In the genomic region with DNA sequence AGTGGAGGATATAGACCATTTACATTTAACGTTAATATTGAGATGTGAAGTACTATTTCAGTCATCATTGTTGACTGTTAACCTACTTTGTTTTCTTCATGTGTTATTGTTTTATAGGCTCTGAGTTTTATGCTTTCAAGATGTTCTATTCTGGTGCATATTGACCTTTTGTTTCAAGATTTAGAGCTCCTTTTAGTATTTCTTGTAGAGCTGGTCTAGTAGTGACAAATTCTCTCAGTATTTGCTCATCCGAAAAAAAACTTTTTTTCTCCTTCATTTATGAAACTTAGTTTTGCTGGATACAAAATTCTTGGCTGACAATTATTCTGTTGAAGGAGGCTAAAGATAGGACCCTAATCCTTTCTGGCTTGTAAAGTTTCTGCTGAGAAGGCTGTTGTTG, we compare ENCODE assay signal across 23 cellular contexts.
DNase-seq lines count a peak whose midpoint lies in the region; ATAC-seq, FAIRE-seq and TF ChIP-seq lines count a peak whose summit lies in the region.
"Had no signal": no experiment of that assay in that cellular context is flagged by ENCODE, and none has a peak within 500 bp of the region (broad histone marks: within the 10 kb centered on the region; RNA-seq: fewer than 3 reads in every experiment).

No MANE protein-coding gene starts in this region.

- TF ChIP-seq CTCF in OCI-LY7 (conservative IDR thresholded peaks at IDR 0.05; ENCODE audit: low read length) (no peak), K562 (IDR thresholded peaks at IDR 0.05 in 2 of 3, conservative IDR thresholded peaks at IDR 0.05 in 1 of 3; ENCODE audit: insufficient read depth in 2 of 3, low read depth in 1 of 3, low read length in 3 of 3) (no peak)

- DNase-seq in DMS53 (lab: John Stamatoyannopoulos, UW) (peak; percentile 1), DMS53 treated with DMSO at 0.1 percent for 48 hours (lab: John Stamatoyannopoulos, UW; ENCODE audit: unreplicated experiment) (no peak), OCI-LY7 (ENCODE audit: low spot score) (peak; percentile 9), K562 (ENCODE audit: extremely low read depth in 1 of 4, low spot score in 3 of 4) (no peak), HUDEP-2 (lab: John Stamatoyannopoulos, UW; ENCODE audit: unreplicated experiment in 76 of 76) (no peak), HK-2 (ENCODE audit: unreplicated experiment) (no peak), NCI-H2196 treated with DMSO at 0.1 percent for 48 hours (lab: John Stamatoyannopoulos, UW; ENCODE audit: unreplicated experiment) (no peak)
- DNase-seq: AML-193; Caco-2; CD4-positive, alpha-beta T cell; DMS79 treated with DMSO at 0.1 percent for 48 hours; GF-D8; GM23248; H7; IMR-90; Karpas-422; KBM-7 had no signal

- H3K36me3 ChIP-seq in OCI-LY7 (ENCODE audit: insufficient read depth, low read length) (peaks cover 33% of the 10 kb centered on the region), K562 (ENCODE audit: control insufficient read depth, insufficient read depth, low read length) (no peaks in the 10 kb centered on the region)

- H3K27ac ChIP-seq in OCI-LY7 (ENCODE audit: low read depth, low read length, poor library complexity, severe bottlenecking) (no peak overlapping the region), K562 (ENCODE audit: extremely low read depth, low read depth, low read length) (no peak overlapping the region)
- H3K27ac ChIP-seq: 22Rv1, A549, C4-2B, GM23248 had no signal

- TF ChIP-seq EP300 in K562 (IDR thresholded peaks at IDR 0.05; ENCODE audit: low read length), result no peak

- H3K79me2 ChIP-seq in OCI-LY7 (ENCODE audit: insufficient read depth, low read depth, low read length) (peaks cover 4% of the 10 kb centered on the region; the same call in 1 of the 2 replicates), K562 (ENCODE audit: control insufficient read depth, insufficient read depth, low read length) (no peaks in the 10 kb centered on the region)

- no peak for FAIRE-seq in K562 (lab: Jason Lieb, UNC)
- FAIRE-seq: A549, D721Med, GM12891, GM19239 had no signal

- in situ Hi-C loops in K562 (cut with MboI), result no loop called here

- no peak for ATAC-seq in K562
- ATAC-seq: A549 had no signal

- 85% methylated on average over 2 of the region's 2 CpGs for WGBS in K562 (ENCODE audit: insufficient coverage, low coverage, missing lambda C conversion rate)

- intact Hi-C loops in OCI-LY7 (cut with micrococcal nuclease; ENCODE audit: unreplicated experiment) (no loop called here), K562 (cut with micrococcal nuclease) (no loop called here)

- CTCF ChIA-PET in OCI-LY7 (lab: Charles Lee; ENCODE audit: unreplicated experiment) (no interaction called here), K562 (lab: Yijun Ruan, JAX; ENCODE audit: low intra/inter-chr PET ratio) (no interaction called here)

- POLR2A ChIA-PET in OCI-LY7 (lab: Charles Lee), result interaction anchor here (0.6 to 0.8 kb wide), 2 partner anchors 10 to 1025 kb away, joined by 3 read pairs; no protein-coding TSS in a partner anchor
- POLR2A ChIA-PET in K562 (lab: Yijun Ruan, JAX), result no interaction called here

- no peaks in the 10 kb centered on the region for H3K9me1 ChIP-seq in K562 (ENCODE audit: control insufficient read depth, insufficient read depth, low read length)

- no peaks in the 10 kb centered on the region for H3K27me3 ChIP-seq in K562 (ENCODE audit: control insufficient read depth in 2 of 2, insufficient read depth in 2 of 2, low read length in 2 of 2)

- H2AFZ ChIP-seq in OCI-LY7 (ENCODE audit: low read length), result no peak overlapping the region
- H2AFZ ChIP-seq in K562 (ENCODE audit: low read depth, low read length), result no peak overlapping the region
- H2AFZ ChIP-seq: GM23248 had no signal

- H3K9me2 ChIP-seq in OCI-LY7 (ENCODE audit: insufficient read depth, low read length), result no peaks in the 10 kb centered on the region

- TF ChIP-seq RAD21 in K562 (CRISPR knock-in tag; conservative IDR thresholded peaks at IDR 0.05 in 1 of 2, IDR thresholded peaks at IDR 0.05 in 1 of 2), result no peak

- H3K4me3 ChIP-seq in OCI-LY7 (ENCODE audit: low read depth, low read length, poor library complexity, severe bottlenecking), result no peak overlapping the region
- no peak overlapping the region for H3K4me3 ChIP-seq in K562
- H3K4me3 ChIP-seq: A549, GM23248 had no signal

- H3K9ac ChIP-seq in K562 (ENCODE audit: insufficient read depth in 1 of 2, low read depth in 2 of 2, low read length in 2 of 2), result no peak overlapping the region
- H3K9ac ChIP-seq: GM23248 had no signal

- no peak for TF ChIP-seq POLR2A in K562 (conservative IDR thresholded peaks at IDR 0.05)

- H3K9me3 ChIP-seq in OCI-LY7 (ENCODE audit: low read length) (peaks cover 29% of the 10 kb centered on the region), K562 (replicated peaks; ENCODE audit: control insufficient read depth, insufficient read depth, low read depth, low read length) (no peaks in the 10 kb centered on the region; the same call in 1 of the 2 replicates)

- no TSS peak for BruUV-seq in OCI-LY7 (replicated peaks; lab: Mats Ljungman, UMichigan)
- BruUV-seq in K562 (replicated peaks; lab: Mats Ljungman, UMichigan), result no TSS peak

- H3K4me1 ChIP-seq in OCI-LY7 (ENCODE audit: insufficient read depth, low read length, poor library complexity, severe bottlenecking), result no peaks in the 10 kb centered on the region
- H3K4me1 ChIP-seq in K562 (replicated peaks in 1 of 2; ENCODE audit: control insufficient read depth in 2 of 2, insufficient read depth in 2 of 2, low read length in 2 of 2), result no peaks in the 10 kb centered on the region
- H3K4me1 ChIP-seq: A549, Caco-2 had no signal

- no peaks in the 10 kb centered on the region for H4K20me1 ChIP-seq in OCI-LY7 (ENCODE audit: insufficient read depth, low read length)
- no peaks in the 10 kb centered on the region for H4K20me1 ChIP-seq in K562 (replicated peaks; ENCODE audit: control insufficient read depth, insufficient read depth, low read length)

- H3K4me2 ChIP-seq in OCI-LY7 (ENCODE audit: low read length), result no peak overlapping the region
- H3K4me2 ChIP-seq in K562 (ENCODE audit: insufficient read depth, low read length), result no peak overlapping the region
- H3K4me2 ChIP-seq: A549 had no signal

TF ChIP-seq in K562, 482 proteins besides CTCF, POLR2A, EP300 and RAD21 (continues in another document):
- TF ChIP-seq, protein P1, sequence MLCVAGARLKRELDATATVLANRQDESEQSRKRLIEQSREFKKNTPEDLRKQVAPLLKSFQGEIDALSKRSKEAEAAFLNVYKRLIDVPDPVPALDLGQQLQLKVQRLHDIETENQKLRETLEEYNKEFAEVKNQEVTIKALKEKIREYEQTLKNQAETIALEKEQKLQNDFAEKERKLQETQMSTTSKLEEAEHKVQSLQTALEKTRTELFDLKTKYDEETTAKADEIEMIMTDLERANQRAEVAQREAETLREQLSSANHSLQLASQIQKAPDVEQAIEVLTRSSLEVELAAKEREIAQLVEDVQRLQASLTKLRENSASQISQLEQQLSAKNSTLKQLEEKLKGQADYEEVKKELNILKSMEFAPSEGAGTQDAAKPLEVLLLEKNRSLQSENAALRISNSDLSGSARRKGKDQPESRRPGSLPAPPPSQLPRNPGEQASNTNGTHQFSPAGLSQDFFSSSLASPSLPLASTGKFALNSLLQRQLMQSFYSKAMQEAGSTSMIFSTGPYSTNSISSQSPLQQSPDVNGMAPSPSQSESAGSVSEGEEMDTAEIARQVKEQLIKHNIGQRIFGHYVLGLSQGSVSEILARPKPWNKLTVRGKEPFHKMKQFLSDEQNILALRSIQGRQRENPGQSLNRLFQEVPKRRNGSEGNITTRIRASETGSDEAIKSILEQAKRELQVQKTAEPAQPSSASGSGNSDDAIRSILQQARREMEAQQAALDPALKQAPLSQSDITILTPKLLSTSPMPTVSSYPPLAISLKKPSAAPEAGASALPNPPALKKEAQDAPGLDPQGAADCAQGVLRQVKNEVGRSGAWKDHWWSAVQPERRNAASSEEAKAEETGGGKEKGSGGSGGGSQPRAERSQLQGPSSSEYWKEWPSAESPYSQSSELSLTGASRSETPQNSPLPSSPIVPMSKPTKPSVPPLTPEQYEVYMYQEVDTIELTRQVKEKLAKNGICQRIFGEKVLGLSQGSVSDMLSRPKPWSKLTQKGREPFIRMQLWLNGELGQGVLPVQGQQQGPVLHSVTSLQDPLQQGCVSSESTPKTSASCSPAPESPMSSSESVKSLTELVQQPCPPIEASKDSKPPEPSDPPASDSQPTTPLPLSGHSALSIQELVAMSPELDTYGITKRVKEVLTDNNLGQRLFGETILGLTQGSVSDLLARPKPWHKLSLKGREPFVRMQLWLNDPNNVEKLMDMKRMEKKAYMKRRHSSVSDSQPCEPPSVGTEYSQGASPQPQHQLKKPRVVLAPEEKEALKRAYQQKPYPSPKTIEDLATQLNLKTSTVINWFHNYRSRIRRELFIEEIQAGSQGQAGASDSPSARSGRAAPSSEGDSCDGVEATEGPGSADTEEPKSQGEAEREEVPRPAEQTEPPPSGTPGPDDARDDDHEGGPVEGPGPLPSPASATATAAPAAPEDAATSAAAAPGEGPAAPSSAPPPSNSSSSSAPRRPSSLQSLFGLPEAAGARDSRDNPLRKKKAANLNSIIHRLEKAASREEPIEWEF (CRISPR knock-in tag; IDR thresholded peaks at IDR 0.05), result no peak
- TF ChIP-seq ZFP1 (CRISPR knock-in tag; IDR thresholded peaks at IDR 0.05) (peak; percentile 83), KHSRP (IDR thresholded peaks at IDR 0.05) (no peak), ELF4 (CRISPR knock-in tag; IDR thresholded peaks at IDR 0.05) (no peak), TRIM28 (IDR thresholded peaks at IDR 0.05) (peak; percentile 24; the same call in 1 of the 2 replicates), MCM5 (IDR thresholded peaks at IDR 0.05; ENCODE audit: low read depth) (no peak), FIP1L1 (IDR thresholded peaks at IDR 0.05; ENCODE audit: low read depth, low read length, poor library complexity, severe bottlenecking) (no peak)
- TF ChIP-seq, protein P2, sequence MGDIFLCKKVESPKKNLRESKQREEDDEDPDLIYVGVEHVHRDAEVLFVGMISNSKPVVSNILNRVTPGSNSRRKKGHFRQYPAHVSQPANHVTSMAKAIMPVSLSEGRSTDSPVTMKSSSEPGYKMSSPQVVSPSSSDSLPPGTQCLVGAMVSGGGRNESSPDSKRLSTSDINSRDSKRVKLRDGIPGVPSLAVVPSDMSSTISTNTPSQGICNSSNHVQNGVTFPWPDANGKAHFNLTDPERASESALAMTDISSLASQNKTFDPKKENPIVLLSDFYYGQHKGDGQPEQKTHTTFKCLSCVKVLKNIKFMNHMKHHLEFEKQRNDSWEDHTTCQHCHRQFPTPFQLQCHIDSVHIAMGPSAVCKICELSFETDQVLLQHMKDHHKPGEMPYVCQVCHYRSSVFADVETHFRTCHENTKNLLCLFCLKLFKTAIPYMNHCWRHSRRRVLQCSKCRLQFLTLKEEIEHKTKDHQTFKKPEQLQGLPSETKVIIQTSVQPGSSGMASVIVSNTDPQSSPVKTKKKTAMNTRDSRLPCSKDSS (IDR thresholded peaks at IDR 0.05; ENCODE audit: low read depth, partially characterized antibody), result peak; percentile 55

Comparison
In these comparisons a context has a peak if more than half of its experiments do, and no peak if none do; other contexts are left out.
1. DNase-seq: peak in DMS53 (single experiment) and OCI-LY7 (single experiment); none in DMS53 treated with DMSO at 0.1 percent for 48 hours (single experiment), K562 (0 of 4), HUDEP-2 (0 of 76), HK-2 (single experiment) and NCI-H2196 treated with DMSO at 0.1 percent for 48 hours (single experiment).